20 cellular contexts compared by ENCODE assay signal in genomic region chrX:925652-926061, GRCh38.
DNase-seq lines count a peak whose midpoint lies in the region; ATAC-seq, FAIRE-seq and TF ChIP-seq lines count a peak whose summit lies in the region.
"Had no signal": no experiment of that assay in that cellular context is flagged by ENCODE, and none has a peak within 500 bp of the region (broad histone marks: within the 10 kb centered on the region; RNA-seq: fewer than 3 reads in every experiment).

No MANE protein-coding gene starts in this region.

- H3K27ac Mint-ChIP-seq in activated CD4-positive, alpha-beta T cell treated with anti-CD3 and anti-CD28 coated beads for 36 hours, result no peak overlapping the region
- H3K27ac Mint-ChIP-seq in natural killer cell, result no peak overlapping the region
- H3K27ac Mint-ChIP-seq: CD14-positive monocyte; CD8-positive, alpha-beta T cell; HFFc6 had no signal

- H3K4me3 ChIP-seq in RWPE2 (ENCODE audit: severe bottlenecking) (no peak overlapping the region), lower leg skin (ENCODE audit: low read depth, poor library complexity, severe bottlenecking) (no peak overlapping the region), spleen (no peak overlapping the region)

- FAIRE-seq in GM19239 (lab: Jason Lieb, UNC), result no peak
- FAIRE-seq: D721Med, GM12892, HTR-8/SVneo had no signal

- WGBS in lower leg skin, 2 donors, result 75 to 91% methylated on average over 6 of the region's 6 CpGs
- 81 to 93% (median 86%) methylated on average over 6 of the region's 6 CpGs for WGBS in spleen, 5 donors

- H3K36me3 ChIP-seq in RWPE2 (ENCODE audit: low read depth) (no peaks in the 10 kb centered on the region), spleen (no peaks in the 10 kb centered on the region)

- H3K4me3 Mint-ChIP-seq in activated CD4-positive, alpha-beta T cell treated with anti-CD3 and anti-CD28 coated beads for 36 hours, result no peak overlapping the region
- H3K4me3 Mint-ChIP-seq in natural killer cell, result no peak overlapping the region
- H3K4me3 Mint-ChIP-seq: CD14-positive monocyte; CD8-positive, alpha-beta T cell; HFFc6 had no signal

- H3K4me1 Mint-ChIP-seq in activated CD4-positive, alpha-beta T cell treated with anti-CD3 and anti-CD28 coated beads for 36 hours, result no peaks in the 10 kb centered on the region
- no peaks in the 10 kb centered on the region for H3K4me1 Mint-ChIP-seq in natural killer cell

- H3K9me3 ChIP-seq in RWPE2 (ENCODE audit: severe bottlenecking), result peaks cover 2% of the 10 kb centered on the region
- peaks cover 0 to 14% (median 0%) of the 10 kb centered on the region in 8 donors for H3K9me3 ChIP-seq in spleen

- H3K27me3 ChIP-seq in RWPE2 (ENCODE audit: insufficient read depth, poor library complexity, severe bottlenecking) (no peaks in the 10 kb centered on the region), spleen (replicated peaks in 1 of 7) (no peaks in the 10 kb centered on the region)

- no peak for DNase-seq in activated CD4-positive, alpha-beta T cell treated with anti-CD3 and anti-CD28 coated beads for 36 hours
- no peak for DNase-seq in activated CD4-positive, alpha-beta T cell treated with anti-CD3 and anti-CD28 coated beads for 4 hours
- DNase-seq in RWPE2 (ENCODE audit: low spot score), result peak; percentile 38
- peak; percentile 5 to 70 for DNase-seq in lower leg skin (ENCODE audit: low spot score in 2 of 2)
- DNase-seq in spleen, result peak; percentile 60
- no peak for DNase-seq in natural killer cell
- no peak for DNase-seq in GM19239 (ENCODE audit: insufficient read length, low spot score)
- DNase-seq: COR-L47, DMS153, DND-41, GDM1, HCEC 1CT, HFFc6 had no signal

- no peaks in the 10 kb centered on the region for H3K27me3 Mint-ChIP-seq in activated CD4-positive, alpha-beta T cell treated with anti-CD3 and anti-CD28 coated beads for 36 hours
- no peaks in the 10 kb centered on the region for H3K27me3 Mint-ChIP-seq in natural killer cell (ENCODE audit: low read depth in 2 of 2)

- peak; percentile 19 for ATAC-seq in activated CD4-positive, alpha-beta T cell treated with anti-CD3 and anti-CD28 coated beads for 36 hours
- ATAC-seq in RWPE2 (ENCODE audit: low read depth), result no peak
- no peak for ATAC-seq in HG02678 (IDR thresholded peaks at IDR 0.05; ENCODE audit: unreplicated experiment)
- ATAC-seq in natural killer cell, result no peak
- ATAC-seq: CD8-positive, alpha-beta T cell had no signal

- H3K4me1 ChIP-seq in RWPE2 (ENCODE audit: insufficient read depth, poor library complexity, severe bottlenecking), result no peaks in the 10 kb centered on the region
- H3K4me1 ChIP-seq in spleen, result no peaks in the 10 kb centered on the region

- POLR2A ChIA-PET in activated CD4-positive, alpha-beta T cell treated with anti-CD3 and anti-CD28 coated beads for 36 hours (lab: Charles Lee), result no interaction called here

- peaks cover 3% of the 10 kb centered on the region for H3K9me3 Mint-ChIP-seq in activated CD4-positive, alpha-beta T cell treated with anti-CD3 and anti-CD28 coated beads for 36 hours (ENCODE audit: low read depth)
- H3K9me3 Mint-ChIP-seq in natural killer cell, result no peaks in the 10 kb centered on the region
- H3K9me3 Mint-ChIP-seq: HFFc6 had no signal

- H3K36me3 Mint-ChIP-seq in activated CD4-positive, alpha-beta T cell treated with anti-CD3 and anti-CD28 coated beads for 36 hours (ENCODE audit: low read depth), result no peaks in the 10 kb centered on the region
- no peaks in the 10 kb centered on the region for H3K36me3 Mint-ChIP-seq in natural killer cell
- H3K36me3 Mint-ChIP-seq: CD14-positive monocyte; CD8-positive, alpha-beta T cell had no signal

- no peak for TF ChIP-seq CTCF in RWPE2 (IDR thresholded peaks at IDR 0.05; ENCODE audit: poor library complexity, severe bottlenecking)
- TF ChIP-seq CTCF in lower leg skin (IDR thresholded peaks at IDR 0.05), result no peak
- no peak for TF ChIP-seq CTCF in spleen (IDR thresholded peaks at IDR 0.05 in 8 of 11, conservative IDR thresholded peaks at IDR 0.05 in 3 of 11)
- no peak for TF ChIP-seq CTCF in natural killer cell (IDR thresholded peaks at IDR 0.05)

- CTCF ChIA-PET in activated CD4-positive, alpha-beta T cell treated with anti-CD3 and anti-CD28 coated beads for 36 hours (lab: Charles Lee), result no interaction called here

- TF ChIP-seq POLR2A in lower leg skin (IDR thresholded peaks at IDR 0.05) (no peak), spleen (IDR thresholded peaks at IDR 0.05) (no peak)

- intact Hi-C loops in activated CD4-positive, alpha-beta T cell treated with anti-CD3 and anti-CD28 coated beads for 36 hours (cut with DNase I, micrococcal nuclease), result loop anchor here in 1 of 2 experiments (10.0 kb wide), 1 partner anchor 229 kb away; no protein-coding TSS in a partner anchor
- intact Hi-C loops in lower leg skin (cut with DNase I; ENCODE audit: low total_unique reads), result no loop called here
- intact Hi-C loops in spleen (cut with DNase I; ENCODE audit: low total_unique reads), result no loop called here
- intact Hi-C loops in natural killer cell (cut with micrococcal nuclease), result no loop called here

- no peak overlapping the region for H3K27ac ChIP-seq in RWPE2 (ENCODE audit: poor library complexity, severe bottlenecking)
- no peak overlapping the region for H3K27ac ChIP-seq in spleen
- H3K27ac ChIP-seq: 22Rv1 had no signal

Comparison
In these comparisons a context has a peak if more than half of its experiments do, and no peak if none do; other contexts are left out.
1. DNase-seq: peak in RWPE2 (single experiment), lower leg skin (2 of 2) and spleen (single experiment); none in activated CD4-positive, alpha-beta T cell treated with anti-CD3 and anti-CD28 coated beads for 36 hours (single experiment), activated CD4-positive, alpha-beta T cell treated with anti-CD3 and anti-CD28 coated beads for 4 hours (0 of 2), natural killer cell (single experiment) and GM19239 (single experiment).